9 cellular contexts compared by ENCODE assay signal in the genomic region with DNA sequence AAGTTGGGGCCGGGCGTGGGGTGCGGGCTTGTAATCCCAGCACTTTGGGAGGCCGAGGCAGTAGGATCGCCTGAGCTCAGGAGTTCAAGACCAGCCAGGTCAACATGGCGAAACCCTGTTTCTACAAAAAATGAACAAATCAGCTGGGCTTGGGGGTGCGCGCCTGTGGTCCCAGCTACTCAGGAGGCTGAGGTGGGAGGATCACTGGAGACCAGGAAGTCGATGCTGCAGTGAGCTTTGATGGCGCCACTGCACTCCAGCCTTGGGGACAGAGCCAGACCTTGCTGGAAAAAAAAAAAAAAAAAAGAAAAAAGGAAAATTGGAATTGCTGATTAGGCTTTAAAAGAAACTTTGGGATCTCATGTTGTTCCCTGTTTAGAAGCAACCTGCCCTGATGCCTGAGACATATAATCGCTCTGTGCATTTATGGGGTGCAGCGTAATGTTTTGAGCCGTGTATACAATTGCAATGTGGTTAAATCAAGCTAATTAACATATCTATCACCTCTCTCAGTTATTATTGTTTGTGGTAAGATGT. TPM values are rescaled to one million over a fixed set of nuclear protein-coding genes. Genes with fewer than 3 reads are reported as not detected.
DNase-seq lines count a peak whose midpoint lies in the region; ATAC-seq and TF ChIP-seq lines count a peak whose summit lies in the region.
"Had no signal": no experiment of that assay in that cellular context is flagged by ENCODE, and none has a peak within 500 bp of the region (broad histone marks: within the 10 kb centered on the region; RNA-seq: fewer than 3 reads in every experiment).

No MANE protein-coding gene starts in this region.

- H3K27me3 Mint-ChIP-seq in CD14-positive monocyte (ENCODE audit: low read depth in 3 of 3) (peaks cover 5 to 24% (median 14%) of the 10 kb centered on the region in 3 donors), osteocyte (ENCODE audit: unreplicated experiment) (peaks cover 13% of the 10 kb centered on the region)

- BruUV-seq in Panc1 (replicated peaks; lab: Mats Ljungman, UMichigan): no TSS peak

- H3K4me1 ChIP-seq in Panc1 (ENCODE audit: control insufficient read depth, insufficient read depth, low read length): no peaks in the 10 kb centered on the region

- H3K36me3 Mint-ChIP-seq in CD14-positive monocyte (peaks cover 0 to 3% of the 10 kb centered on the region in 2 donors), osteocyte (ENCODE audit: unreplicated experiment) (peaks cover 2% of the 10 kb centered on the region)

- intact Hi-C loops in CD14-positive monocyte (cut with micrococcal nuclease) (no loop called here), Panc1 (cut with micrococcal nuclease; ENCODE audit: unreplicated experiment) (no loop called here)

- POLR2A ChIA-PET in Panc1 (lab: Charles Lee): no interaction called here

- no peaks in the 10 kb centered on the region; the same call in 1 of the 2 replicates for H3K9me3 ChIP-seq in Panc1 (ENCODE audit: control insufficient read depth, insufficient read depth, low read depth, low read length)

- H3K4me3 Mint-ChIP-seq in CD14-positive monocyte (peak overlapping the region; percentile 76 to 88), osteocyte (ENCODE audit: unreplicated experiment) (peak overlapping the region; percentile 74)

- H3K27ac ChIP-seq in Panc1 (ENCODE audit: low read length) (peak overlapping the region; percentile 77), epithelial cell of prostate (peak overlapping the region; percentile 55)

- no peaks in the 10 kb centered on the region for H3K27me3 ChIP-seq in Panc1 (ENCODE audit: control insufficient read depth, insufficient read depth, low read length)

- H3K9me3 Mint-ChIP-seq in CD14-positive monocyte (peaks cover 0 to 4% (median 3%) of the 10 kb centered on the region in 7 donors), osteocyte (ENCODE audit: unreplicated experiment) (peaks cover 6% of the 10 kb centered on the region)

- DNase-seq in CD14-positive monocyte (ENCODE audit: low spot score): no peak
- no peak for DNase-seq in Panc1 (ENCODE audit: low read depth, low spot score)
- no peak for DNase-seq in epithelial cell of prostate (ENCODE audit: low read depth, low spot score)
- DNase-seq in osteocyte (ENCODE audit: extremely low spot score, unreplicated experiment): no peak
- DNase-seq in COLO829 (ENCODE audit: low spot score): no peak
- DNase-seq in NCI-H446 treated with DMSO at 0.1 percent for 48 hours (lab: John Stamatoyannopoulos, UW): no peak
- no peak for DNase-seq in NCI-H146 (lab: John Stamatoyannopoulos, UW)

- H3K4me3 ChIP-seq in Panc1 (ENCODE audit: low read depth in 2 of 2, low read length in 2 of 2): peak overlapping the region; percentile 50 to 61

- no peaks in the 10 kb centered on the region for H3K36me3 ChIP-seq in Panc1 (ENCODE audit: control insufficient read depth, insufficient read depth, low read length)

- H3K27ac Mint-ChIP-seq in CD14-positive monocyte: peak overlapping the region; percentile 21 to 81 (median 51)
- peak overlapping the region; percentile 81 for H3K27ac Mint-ChIP-seq in osteocyte (ENCODE audit: unreplicated experiment)

- CTCF ChIA-PET in Panc1 (lab: Charles Lee): interaction anchor here (0.7 to 1.4 kb wide), 2 partner anchors 12 to 527 kb away, joined by 5 to 7 read pairs; no protein-coding TSS in a partner anchor

- TF ChIP-seq CTCF in CD14-positive monocyte (IDR thresholded peaks at IDR 0.05) (no peak), Panc1 (IDR thresholded peaks at IDR 0.05) (no peak), osteocyte (IDR thresholded peaks at IDR 0.05) (no peak)

- ATAC-seq in Panc1 (peak; percentile 32; the same call in 1 of the 2 replicates), GM19023 (IDR thresholded peaks at IDR 0.05; ENCODE audit: unreplicated experiment) (no peak)

- H3K4me1 Mint-ChIP-seq in CD14-positive monocyte (peaks cover 12% of the 10 kb centered on the region), osteocyte (ENCODE audit: unreplicated experiment) (peaks cover 16% of the 10 kb centered on the region)

- in situ Hi-C loops in Panc1 (cut with HindIII; ENCODE audit: low pct_unique_long_range_greater_than_20kb, low sequenced_read_pairs): no loop called here

RNA-seq across cellular contexts. Expression of a gene that starts 0.8 kb away (rescaled TPM):
- under 1 TPM; 0.45 to 0.74 TPM for polyA plus RNA-seq in CD14-positive monocyte
- total RNA-seq in Panc1 (2021; ENCODE audit: unreplicated experiment): 4.7 TPM
- polyA plus RNA-seq in Panc1 (2012; ENCODE audit: insufficient read length): 5.5 TPM
- 1.7 and 2.5 TPM in 2 replicates for total RNA-seq in osteocyte
- total RNA-seq: HT1080 had no signal
